ENCODE assay signal across 1 cellular context in the genomic region with DNA sequence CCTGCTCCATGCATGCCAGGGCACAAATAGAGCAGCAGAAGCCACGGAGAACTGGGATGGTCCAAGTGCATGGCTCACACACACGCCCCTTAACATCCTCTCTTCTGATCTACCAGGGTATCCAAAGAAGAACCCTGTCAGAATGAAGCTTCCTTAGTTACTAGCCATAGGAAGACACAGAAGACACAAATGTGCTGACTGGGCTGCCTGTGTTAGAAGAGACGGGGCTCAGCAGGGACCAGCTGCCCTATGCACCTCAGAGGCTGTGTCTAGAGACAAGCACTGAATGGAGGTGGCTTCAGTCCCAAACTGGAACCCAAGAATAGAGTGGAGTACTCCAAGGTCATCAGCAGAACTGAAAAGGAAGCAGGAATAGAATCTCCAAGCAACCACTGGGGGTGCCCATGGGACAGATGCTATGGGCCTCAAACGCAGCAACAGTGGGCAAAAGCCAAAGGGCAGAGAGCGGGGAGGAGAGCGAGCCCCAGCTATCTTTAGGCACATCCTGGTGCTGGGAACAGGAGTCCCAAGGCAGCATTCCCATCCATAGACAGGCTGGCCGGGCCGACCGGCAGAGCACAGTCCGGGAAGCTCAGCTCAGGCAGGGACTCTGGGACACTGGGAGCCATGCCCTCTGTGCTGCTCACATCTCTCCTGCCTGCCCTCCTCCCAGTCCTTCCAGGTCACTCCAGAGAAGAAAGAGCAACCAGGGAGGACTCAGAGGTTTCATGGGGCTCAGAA.
TF ChIP-seq lines count a peak whose summit lies in the region.

No MANE protein-coding gene starts in this region.

TF ChIP-seq in K562, 482 proteins besides CTCF, POLR2A, EP300 and RAD21 (continued from another document):
- TF ChIP-seq, protein P1, sequence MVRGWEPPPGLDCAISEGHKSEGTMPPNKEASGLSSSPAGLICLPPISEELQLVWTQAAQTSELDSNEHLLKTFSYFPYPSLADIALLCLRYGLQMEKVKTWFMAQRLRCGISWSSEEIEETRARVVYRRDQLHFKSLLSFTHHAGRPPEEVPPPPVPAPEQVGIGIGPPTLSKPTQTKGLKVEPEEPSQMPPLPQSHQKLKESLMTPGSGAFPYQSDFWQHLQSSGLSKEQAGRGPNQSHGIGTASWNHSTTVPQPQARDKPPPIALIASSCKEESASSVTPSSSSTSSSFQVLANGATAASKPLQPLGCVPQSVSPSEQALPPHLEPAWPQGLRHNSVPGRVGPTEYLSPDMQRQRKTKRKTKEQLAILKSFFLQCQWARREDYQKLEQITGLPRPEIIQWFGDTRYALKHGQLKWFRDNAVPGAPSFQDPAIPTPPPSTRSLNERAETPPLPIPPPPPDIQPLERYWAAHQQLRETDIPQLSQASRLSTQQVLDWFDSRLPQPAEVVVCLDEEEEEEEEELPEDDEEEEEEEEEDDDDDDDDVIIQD (CRISPR knock-in tag; IDR thresholded peaks at IDR 0.05), result no peak
- TF ChIP-seq POLR2H (tag; IDR thresholded peaks at IDR 0.05; ENCODE audit: low read depth) (no peak), KLF13 (tag; IDR thresholded peaks at IDR 0.05; ENCODE audit: borderline replicate concordance, low read depth) (no peak), HNRNPK (IDR thresholded peaks at IDR 0.05; ENCODE audit: low read depth, low read length, poor library complexity, severe bottlenecking) (no peak), CTBP1 (IDR thresholded peaks at IDR 0.05; ENCODE audit: borderline replicate concordance) (no peak), ARID1B (IDR thresholded peaks at IDR 0.05) (no peak)
- TF ChIP-seq, protein P2, sequence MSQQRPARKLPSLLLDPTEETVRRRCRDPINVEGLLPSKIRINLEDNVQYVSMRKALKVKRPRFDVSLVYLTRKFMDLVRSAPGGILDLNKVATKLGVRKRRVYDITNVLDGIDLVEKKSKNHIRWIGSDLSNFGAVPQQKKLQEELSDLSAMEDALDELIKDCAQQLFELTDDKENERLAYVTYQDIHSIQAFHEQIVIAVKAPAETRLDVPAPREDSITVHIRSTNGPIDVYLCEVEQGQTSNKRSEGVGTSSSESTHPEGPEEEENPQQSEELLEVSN (IDR thresholded peaks at IDR 0.05; ENCODE audit: borderline replicate concordance in 1 of 2, extremely low read depth in 1 of 2, insufficient read depth in 1 of 2, insufficient read length in 1 of 2, low read depth in 1 of 2, low read length in 1 of 2, poor library complexity in 1 of 2, severe bottlenecking in 1 of 2), result no peak
- TF ChIP-seq, protein P3, sequence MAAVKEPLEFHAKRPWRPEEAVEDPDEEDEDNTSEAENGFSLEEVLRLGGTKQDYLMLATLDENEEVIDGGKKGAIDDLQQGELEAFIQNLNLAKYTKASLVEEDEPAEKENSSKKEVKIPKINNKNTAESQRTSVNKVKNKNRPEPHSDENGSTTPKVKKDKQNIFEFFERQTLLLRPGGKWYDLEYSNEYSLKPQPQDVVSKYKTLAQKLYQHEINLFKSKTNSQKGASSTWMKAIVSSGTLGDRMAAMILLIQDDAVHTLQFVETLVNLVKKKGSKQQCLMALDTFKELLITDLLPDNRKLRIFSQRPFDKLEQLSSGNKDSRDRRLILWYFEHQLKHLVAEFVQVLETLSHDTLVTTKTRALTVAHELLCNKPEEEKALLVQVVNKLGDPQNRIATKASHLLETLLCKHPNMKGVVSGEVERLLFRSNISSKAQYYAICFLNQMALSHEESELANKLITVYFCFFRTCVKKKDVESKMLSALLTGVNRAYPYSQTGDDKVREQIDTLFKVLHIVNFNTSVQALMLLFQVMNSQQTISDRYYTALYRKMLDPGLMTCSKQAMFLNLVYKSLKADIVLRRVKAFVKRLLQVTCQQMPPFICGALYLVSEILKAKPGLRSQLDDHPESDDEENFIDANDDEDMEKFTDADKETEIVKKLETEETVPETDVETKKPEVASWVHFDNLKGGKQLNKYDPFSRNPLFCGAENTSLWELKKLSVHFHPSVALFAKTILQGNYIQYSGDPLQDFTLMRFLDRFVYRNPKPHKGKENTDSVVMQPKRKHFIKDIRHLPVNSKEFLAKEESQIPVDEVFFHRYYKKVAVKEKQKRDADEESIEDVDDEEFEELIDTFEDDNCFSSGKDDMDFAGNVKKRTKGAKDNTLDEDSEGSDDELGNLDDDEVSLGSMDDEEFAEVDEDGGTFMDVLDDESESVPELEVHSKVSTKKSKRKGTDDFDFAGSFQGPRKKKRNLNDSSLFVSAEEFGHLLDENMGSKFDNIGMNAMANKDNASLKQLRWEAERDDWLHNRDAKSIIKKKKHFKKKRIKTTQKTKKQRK (IDR thresholded peaks at IDR 0.05; ENCODE audit: borderline replicate concordance, low read depth, low read length), result no peak
- TF ChIP-seq, protein P4, sequence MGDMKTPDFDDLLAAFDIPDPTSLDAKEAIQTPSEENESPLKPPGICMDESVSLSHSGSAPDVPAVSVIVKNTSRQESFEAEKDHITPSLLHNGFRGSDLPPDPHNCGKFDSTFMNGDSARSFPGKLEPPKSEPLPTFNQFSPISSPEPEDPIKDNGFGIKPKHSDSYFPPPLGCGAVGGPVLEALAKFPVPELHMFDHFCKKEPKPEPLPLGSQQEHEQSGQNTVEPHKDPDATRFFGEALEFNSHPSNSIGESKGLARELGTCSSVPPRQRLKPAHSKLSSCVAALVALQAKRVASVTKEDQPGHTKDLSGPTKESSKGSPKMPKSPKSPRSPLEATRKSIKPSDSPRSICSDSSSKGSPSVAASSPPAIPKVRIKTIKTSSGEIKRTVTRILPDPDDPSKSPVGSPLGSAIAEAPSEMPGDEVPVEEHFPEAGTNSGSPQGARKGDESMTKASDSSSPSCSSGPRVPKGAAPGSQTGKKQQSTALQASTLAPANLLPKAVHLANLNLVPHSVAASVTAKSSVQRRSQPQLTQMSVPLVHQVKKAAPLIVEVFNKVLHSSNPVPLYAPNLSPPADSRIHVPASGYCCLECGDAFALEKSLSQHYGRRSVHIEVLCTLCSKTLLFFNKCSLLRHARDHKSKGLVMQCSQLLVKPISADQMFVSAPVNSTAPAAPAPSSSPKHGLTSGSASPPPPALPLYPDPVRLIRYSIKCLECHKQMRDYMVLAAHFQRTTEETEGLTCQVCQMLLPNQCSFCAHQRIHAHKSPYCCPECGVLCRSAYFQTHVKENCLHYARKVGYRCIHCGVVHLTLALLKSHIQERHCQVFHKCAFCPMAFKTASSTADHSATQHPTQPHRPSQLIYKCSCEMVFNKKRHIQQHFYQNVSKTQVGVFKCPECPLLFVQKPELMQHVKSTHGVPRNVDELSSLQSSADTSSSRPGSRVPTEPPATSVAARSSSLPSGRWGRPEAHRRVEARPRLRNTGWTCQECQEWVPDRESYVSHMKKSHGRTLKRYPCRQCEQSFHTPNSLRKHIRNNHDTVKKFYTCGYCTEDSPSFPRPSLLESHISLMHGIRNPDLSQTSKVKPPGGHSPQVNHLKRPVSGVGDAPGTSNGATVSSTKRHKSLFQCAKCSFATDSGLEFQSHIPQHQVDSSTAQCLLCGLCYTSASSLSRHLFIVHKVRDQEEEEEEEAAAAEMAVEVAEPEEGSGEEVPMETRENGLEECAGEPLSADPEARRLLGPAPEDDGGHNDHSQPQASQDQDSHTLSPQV (IDR thresholded peaks at IDR 0.05), result no peak
- TF ChIP-seq, protein P5, sequence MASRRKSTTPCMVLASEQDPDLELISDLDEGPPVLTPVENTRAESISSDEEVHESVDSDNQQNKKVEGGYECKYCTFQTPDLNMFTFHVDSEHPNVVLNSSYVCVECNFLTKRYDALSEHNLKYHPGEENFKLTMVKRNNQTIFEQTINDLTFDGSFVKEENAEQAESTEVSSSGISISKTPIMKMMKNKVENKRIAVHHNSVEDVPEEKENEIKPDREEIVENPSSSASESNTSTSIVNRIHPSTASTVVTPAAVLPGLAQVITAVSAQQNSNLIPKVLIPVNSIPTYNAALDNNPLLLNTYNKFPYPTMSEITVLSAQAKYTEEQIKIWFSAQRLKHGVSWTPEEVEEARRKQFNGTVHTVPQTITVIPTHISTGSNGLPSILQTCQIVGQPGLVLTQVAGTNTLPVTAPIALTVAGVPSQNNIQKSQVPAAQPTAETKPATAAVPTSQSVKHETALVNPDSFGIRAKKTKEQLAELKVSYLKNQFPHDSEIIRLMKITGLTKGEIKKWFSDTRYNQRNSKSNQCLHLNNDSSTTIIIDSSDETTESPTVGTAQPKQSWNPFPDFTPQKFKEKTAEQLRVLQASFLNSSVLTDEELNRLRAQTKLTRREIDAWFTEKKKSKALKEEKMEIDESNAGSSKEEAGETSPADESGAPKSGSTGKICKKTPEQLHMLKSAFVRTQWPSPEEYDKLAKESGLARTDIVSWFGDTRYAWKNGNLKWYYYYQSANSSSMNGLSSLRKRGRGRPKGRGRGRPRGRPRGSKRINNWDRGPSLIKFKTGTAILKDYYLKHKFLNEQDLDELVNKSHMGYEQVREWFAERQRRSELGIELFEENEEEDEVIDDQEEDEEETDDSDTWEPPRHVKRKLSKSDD (conservative IDR thresholded peaks at IDR 0.05; ENCODE audit: low read length), result no peak
